Comparison of ENCODE assay signal across 1 cellular context in genomic region chr3:30649572-30650310, GRCh38.
TF ChIP-seq lines count a peak whose summit lies in the region.

No MANE protein-coding gene starts in this region.

TF ChIP-seq in GM23338, 12 proteins besides CTCF, POLR2A, EP300 and RAD21 (continued from another document):
- TF ChIP-seq NANOG (IDR thresholded peaks at IDR 0.05; ENCODE audit: borderline replicate concordance) (no peak), CREB1 (CRISPR knock-in tag; IDR thresholded peaks at IDR 0.05; ENCODE audit: low read depth) (no peak), ETS1 (IDR thresholded peaks at IDR 0.05) (no peak), JUNB (IDR thresholded peaks at IDR 0.05; ENCODE audit: unreplicated experiment) (no peak), EZH2 (IDR thresholded peaks at IDR 0.05; ENCODE audit: low read depth, unreplicated experiment) (no peak), EZH2phosphoT487 (IDR thresholded peaks at IDR 0.05; ENCODE audit: unreplicated experiment) (no peak), POLR2AphosphoS5 (IDR thresholded peaks at IDR 0.05; ENCODE audit: low read depth) (no peak), STAT1 (IDR thresholded peaks at IDR 0.05; ENCODE audit: unreplicated experiment) (no peak)
TF ChIP-seq in GM23338: peak in this region for 0.
